8 cellular contexts compared by ENCODE assay signal in the genomic region with DNA sequence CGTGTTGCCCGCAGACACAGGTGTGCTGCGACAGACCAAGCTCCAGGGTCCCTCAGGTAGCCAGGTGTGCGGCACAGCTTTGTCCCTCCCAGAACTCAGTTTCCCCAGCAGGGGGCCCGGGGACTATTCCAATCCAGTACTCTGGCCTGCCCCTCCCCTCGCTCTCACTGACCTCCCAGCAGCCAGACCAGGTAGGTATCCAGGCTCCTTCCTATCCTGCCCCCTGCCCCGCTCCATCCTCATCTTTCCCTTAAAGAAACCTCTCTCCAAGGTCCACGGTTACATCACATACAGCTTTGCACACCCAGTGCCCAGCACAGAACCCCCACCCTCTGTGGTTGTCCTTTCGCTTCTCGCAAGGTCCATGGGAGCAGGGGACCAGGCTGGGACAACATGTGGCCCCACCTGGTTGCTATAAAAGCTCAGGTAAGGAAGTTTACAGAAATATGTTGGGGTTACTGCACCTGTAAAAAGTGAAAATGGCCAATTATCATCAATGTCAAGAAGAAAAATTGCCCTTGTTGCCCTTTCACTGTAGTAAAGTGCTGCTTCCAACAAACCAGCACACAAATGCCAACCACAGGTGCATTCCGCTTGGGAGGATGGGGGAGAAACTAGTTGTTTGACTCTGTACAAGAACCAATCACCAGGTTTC. TPM values are rescaled to one million over a fixed set of nuclear protein-coding genes. Genes with fewer than 3 reads are reported as not detected.
DNase-seq lines count a peak whose midpoint lies in the region; ATAC-seq and TF ChIP-seq lines count a peak whose summit lies in the region.

No MANE protein-coding gene starts in this region.

- ATAC-seq in GM21360 (IDR thresholded peaks at IDR 0.05; ENCODE audit: unreplicated experiment) (peak; percentile 1), lower lobe of right lung (peak in 1 of 2 donors; percentile 0)
- ATAC-seq in activated T-helper 17 cell treated with anti-CD3 and anti-CD28 coated beads, Interleukin-2, amount 50 U/mL, for 72 hours (replicated peaks): no peak

- no peak overlapping the region for H3K27ac ChIP-seq in lower lobe of right lung

- DNase-seq in AG10803 (ENCODE audit: low read depth) (no peak), lower lobe of right lung (no peak), HCEC 1CT (no peak), D341Med (ENCODE audit: low spot score) (no peak), germinal center (ENCODE audit: low spot score) (no peak), DMS 273 (lab: John Stamatoyannopoulos, UW; ENCODE audit: unreplicated experiment) (no peak)

- H3K4me3 Mint-ChIP-seq in activated T-helper 17 cell treated with anti-CD3 and anti-CD28 coated beads, Interleukin-2, amount 50 U/mL, for 72 hours: peak overlapping the region; percentile 80

- H3K9me3 ChIP-seq in lower lobe of right lung: no peaks in the 10 kb centered on the region

- H3K36me3 Mint-ChIP-seq in activated T-helper 17 cell treated with anti-CD3 and anti-CD28 coated beads, Interleukin-2, amount 50 U/mL, for 72 hours (ENCODE audit: low read depth): no peaks in the 10 kb centered on the region

- no peak for TF ChIP-seq CTCF in AG10803 (conservative IDR thresholded peaks at IDR 0.05; ENCODE audit: low read length)
- TF ChIP-seq CTCF in lower lobe of right lung (IDR thresholded peaks at IDR 0.05): no peak

- H3K36me3 ChIP-seq in lower lobe of right lung: no peaks in the 10 kb centered on the region

- intact Hi-C loops in lower lobe of right lung (cut with DNase I): no loop called here

- H3K4me3 ChIP-seq in AG10803 (ENCODE audit: low read length) (peak overlapping the region; percentile 73), lower lobe of right lung (peak overlapping the region; percentile 67)

- H3K27ac Mint-ChIP-seq in activated T-helper 17 cell treated with anti-CD3 and anti-CD28 coated beads, Interleukin-2, amount 50 U/mL, for 72 hours: no peak overlapping the region

- H3K9me3 Mint-ChIP-seq in activated T-helper 17 cell treated with anti-CD3 and anti-CD28 coated beads, Interleukin-2, amount 50 U/mL, for 72 hours: no peaks in the 10 kb centered on the region

- peaks cover 5% of the 10 kb centered on the region for H3K27me3 ChIP-seq in lower lobe of right lung (ENCODE audit: low read depth)

- H3K4me1 Mint-ChIP-seq in activated T-helper 17 cell treated with anti-CD3 and anti-CD28 coated beads, Interleukin-2, amount 50 U/mL, for 72 hours: peaks cover 19% of the 10 kb centered on the region

- H3K27me3 Mint-ChIP-seq in activated T-helper 17 cell treated with anti-CD3 and anti-CD28 coated beads, Interleukin-2, amount 50 U/mL, for 72 hours: peaks cover 5% of the 10 kb centered on the region

- H3K4me1 ChIP-seq in lower lobe of right lung: peaks cover 17% of the 10 kb centered on the region

RNA-seq across cellular contexts. Expression of gene CYP11A1, which starts 7.3 kb away (rescaled TPM):
- total RNA-seq in activated T-helper 17 cell treated with anti-CD3 and anti-CD28 coated beads, Interleukin-2, amount 50 U/mL, for 72 hours: not detected
- total RNA-seq in lower lobe of right lung: 0.59 TPM

RNA-seq across cellular contexts. Expression of gene SEMA7A, which starts 59.0 kb away (rescaled TPM):
- total RNA-seq in activated T-helper 17 cell treated with anti-CD3 and anti-CD28 coated beads, Interleukin-2, amount 50 U/mL, for 72 hours: 10 to 100 TPM; 11.7 to 44.9 TPM
- 4.6 TPM for total RNA-seq in lower lobe of right lung
